Comparison of ENCODE assay signal across 8 cellular contexts in the genomic region with DNA sequence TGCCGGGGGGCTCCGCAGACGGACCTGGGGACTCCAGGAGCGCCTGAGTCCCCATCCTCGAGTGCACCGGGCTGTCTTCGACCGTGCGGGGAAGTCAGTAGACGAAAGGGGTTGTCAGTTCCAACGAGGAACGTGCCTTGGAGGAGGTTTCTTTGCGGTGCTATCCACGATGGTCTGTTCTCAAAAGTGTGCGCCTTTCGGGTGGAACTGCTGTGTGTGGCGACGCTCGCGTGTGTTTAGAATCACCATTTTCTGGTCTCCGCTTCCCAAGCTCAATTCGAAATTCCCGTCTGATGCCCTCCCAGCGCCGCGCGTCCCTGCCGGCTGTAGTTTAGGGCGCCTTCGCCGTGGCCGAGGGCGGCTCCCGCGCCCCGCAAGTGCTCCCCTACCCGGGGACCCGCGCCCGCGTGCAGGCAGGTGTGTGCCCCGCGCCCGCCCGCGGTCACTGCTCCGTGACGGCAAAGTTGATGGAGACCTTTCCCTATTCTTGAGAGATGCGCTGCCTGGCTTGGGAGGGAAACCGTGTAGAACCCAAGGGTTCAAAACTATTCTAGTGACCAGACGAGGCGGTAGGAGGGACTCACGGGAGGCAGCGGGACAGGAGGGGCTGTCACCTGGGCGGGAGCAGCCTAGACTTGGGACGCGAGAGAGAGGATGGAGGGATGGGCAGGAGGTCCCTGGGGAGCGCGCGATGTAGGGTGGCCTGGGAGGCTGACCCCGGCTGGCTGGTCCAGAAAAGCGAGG. TPM values are rescaled to one million over a fixed set of nuclear protein-coding genes. Genes with fewer than 3 reads are reported as not detected.
DNase-seq lines count a peak whose midpoint lies in the region; ATAC-seq and TF ChIP-seq lines count a peak whose summit lies in the region.

No MANE protein-coding gene starts in this region.

- no peak for TF ChIP-seq EP300 in neural cell (conservative IDR thresholded peaks at IDR 0.05; ENCODE audit: poor library complexity, severe bottlenecking)

- no peaks in the 10 kb centered on the region for H3K9me2 ChIP-seq in neural cell (ENCODE audit: insufficient read depth, low read length)

- H3K9me3 ChIP-seq in neural cell (ENCODE audit: low read length), result no peaks in the 10 kb centered on the region

- H3K27me3 ChIP-seq in neural cell (ENCODE audit: insufficient read depth, low read depth, low read length), result peaks cover 16% of the 10 kb centered on the region

- peak overlapping the region; percentile 56 for H3K4me3 ChIP-seq in epithelial cell of proximal tubule (ENCODE audit: low read depth, low read length)
- H3K4me3 ChIP-seq in neural cell (ENCODE audit: low read length), result peak overlapping the region; percentile 91

- peak; percentile 54 for DNase-seq in G401 (ENCODE audit: low spot score)
- peak; percentile 32 for DNase-seq in NCI-H345 treated with DMSO at 0.1 percent for 48 hours (lab: John Stamatoyannopoulos, UW; ENCODE audit: unreplicated experiment)
- DNase-seq in epithelial cell of proximal tubule (ENCODE audit: low read depth), result no peak
- DNase-seq in MV-4-11 (lab: John Stamatoyannopoulos, UW), result no peak
- no peak for DNase-seq in mesenteric fat pad (ENCODE audit: low spot score)

- no peak for TF ChIP-seq POLR2A in GM18505 (IDR thresholded peaks at IDR 0.05; ENCODE audit: borderline replicate concordance, extremely low read depth, insufficient read depth, insufficient read length)

- H2AFZ ChIP-seq in neural cell (ENCODE audit: low read depth, low read length), result peak overlapping the region; percentile 77

- TF ChIP-seq RAD21 in neural cell (conservative IDR thresholded peaks at IDR 0.05), result peak; percentile 40

- in situ Hi-C loops in G401 (cut with HindIII; ENCODE audit: low sequenced_read_pairs), result no loop called here

- ATAC-seq in HG03045 (IDR thresholded peaks at IDR 0.05; ENCODE audit: unreplicated experiment) (no peak), GM18505 (IDR thresholded peaks at IDR 0.05; ENCODE audit: unreplicated experiment) (no peak)

- peak overlapping the region; percentile 77 for H3K9ac ChIP-seq in neural cell (ENCODE audit: low read length)

- no peaks in the 10 kb centered on the region for H4K20me1 ChIP-seq in neural cell (ENCODE audit: insufficient read depth)

- no peaks in the 10 kb centered on the region for H3F3A ChIP-seq in neural cell (ENCODE audit: insufficient read depth, low read length, poor library complexity, severe bottlenecking)

- TF ChIP-seq CTCF in epithelial cell of proximal tubule (conservative IDR thresholded peaks at IDR 0.05; ENCODE audit: low read depth, low read length) (no peak), neural cell (IDR thresholded peaks at IDR 0.05; ENCODE audit: poor library complexity, severe bottlenecking) (no peak)

- no peaks in the 10 kb centered on the region for H3K36me3 ChIP-seq in neural cell (ENCODE audit: insufficient read depth, low read length)

- H3K4me2 ChIP-seq in neural cell (ENCODE audit: low read length), result peak overlapping the region; percentile 60

- peaks cover 8% of the 10 kb centered on the region for H3K79me2 ChIP-seq in neural cell (replicated peaks; ENCODE audit: insufficient read depth, low read length)

- H3K27ac ChIP-seq in neural cell (ENCODE audit: low read length), result peak overlapping the region; percentile 62

TF ChIP-seq in neural cell, 6 proteins besides CTCF, POLR2A, EP300 and RAD21:
- TF ChIP-seq EZH2 (IDR thresholded peaks at IDR 0.05; ENCODE audit: borderline replicate concordance, insufficient read depth, low read length, poor library complexity, severe bottlenecking) (no peak), MXI1 (conservative IDR thresholded peaks at IDR 0.05; ENCODE audit: poor library complexity, severe bottlenecking) (peak; percentile 59)

RNA-seq across cellular contexts. Expression of a gene that starts 1.0 kb away (rescaled TPM):
- total RNA-seq in G401 (2014; rRNA removed; shearing (Covaris generic)), result 0.06 and 0.10 TPM in 2 replicates
- total RNA-seq in epithelial cell of proximal tubule (0.06 and 0.07 TPM in 2 replicates), mesenteric fat pad (1.6 TPM)
- polyA plus RNA-seq in neural cell, result 7.4 and 9.7 TPM in 2 replicates
- polyA minus RNA-seq in neural cell, result 28.5 and 30.1 TPM in 2 replicates

Comparison
In these comparisons a context has a peak if more than half of its experiments do, and no peak if none do; other contexts are left out.
1. DNase-seq: peak in G401 (single experiment) and NCI-H345 treated with DMSO at 0.1 percent for 48 hours (single experiment); none in epithelial cell of proximal tubule (single experiment), MV-4-11 (single experiment) and mesenteric fat pad (single experiment).